27 cellular contexts compared by ENCODE assay signal in genomic region chr7:121132940-121133339, GRCh38.
"Had no signal": no experiment of that assay in that cellular context is flagged by ENCODE, and none has a peak within 500 bp of the region (broad histone marks: within the 10 kb centered on the region; RNA-seq: fewer than 3 reads in every experiment).

No MANE protein-coding gene starts in this region.

- H3K36me3 ChIP-seq: pancreas, prostate gland had no signal

- H3K36me3 Mint-ChIP-seq: naive thymus-derived CD4-positive, alpha-beta T cell; natural killer cell treated with Interleukin-12 subunit alpha and Interleukin-12 subunit beta and Interleukin-15 and Interleukin-18, amount 100 ng/mL, for 72 hours had no signal

- H3K27me3 Mint-ChIP-seq: natural killer cell treated with Interleukin-12 subunit alpha and Interleukin-12 subunit beta and Interleukin-15 and Interleukin-18, amount 100 ng/mL, for 72 hours; stimulated activated naive B cell treated with anti-CD40 and anti-IgM and Interleukin-4, amounts not matched to agents 10 μg/mL and 1 μg/mL and 100 μg/mL, for 72 hours had no signal

- H3K4me2 ChIP-seq: hepatocyte had no signal

- H3K4me1 Mint-ChIP-seq: naive thymus-derived CD4-positive, alpha-beta T cell had no signal

- H3K79me2 ChIP-seq: hepatocyte had no signal

- H3K27ac ChIP-seq: hepatocyte, left ventricle myocardium inferior, pancreas, prostate gland, skin epidermis, stomach, thoracic aorta, tibial artery, vagina had no signal

- H3K27me3 ChIP-seq: hepatocyte, pancreas, stomach, tibial artery, vagina had no signal

- DNase-seq: islet precursor cell; left ventricle myocardium inferior; midbrain; mucosa of descending colon; naive thymus-derived CD4-positive, alpha-beta T cell; nucleus accumbens; pancreas; posterior cingulate gyrus; retina; right cardiac atrium; stimulated activated CD4-positive, alpha-beta T cell treated with anti-CD3 and anti-CD28 coated beads, Interleukin-12 subunit alpha, Interleukin-12 subunit beta, amount 100 ng/mL, for 4 hours; stimulated activated CD4-positive, alpha-beta T cell treated with anti-CD3 and anti-CD28 coated beads, Interleukin-15, amount 100 ng/mL, for 24 hours; stimulated activated CD4-positive, alpha-beta T cell treated with anti-CD3 and anti-CD28 coated beads, Interleukin-2, amount 100 ng/mL, for 24 hours; stimulated activated CD4-positive, alpha-beta T cell treated with anti-CD3 and anti-CD28 coated beads, Interleukin-4, amount 100 ng/mL, for 1 hour; stimulated activated naive B cell treated with anti-CD40 and anti-IgM and Interleukin-4, amounts not matched to agents 10 μg/mL and 1 μg/mL and 100 μg/mL, for 72 hours; stimulated activated naive CD8-positive, alpha-beta T cell treated with anti-CD3 and anti-CD28 coated beads, Interleukin-15, Interleukin-2, amounts not matched to agents 100 U/mL and 50 U/mL, for 24 hours; stomach; tibial artery; trophoblast cell had no signal

- H3K9me3 Mint-ChIP-seq: naive thymus-derived CD4-positive, alpha-beta T cell; natural killer cell treated with Interleukin-12 subunit alpha and Interleukin-12 subunit beta and Interleukin-15 and Interleukin-18, amount 100 ng/mL, for 72 hours; stimulated activated naive B cell treated with anti-CD40 and anti-IgM and Interleukin-4, amounts not matched to agents 10 μg/mL and 1 μg/mL and 100 μg/mL, for 72 hours had no signal

- ATAC-seq: mucosa of descending colon; naive thymus-derived CD4-positive, alpha-beta T cell; natural killer cell treated with Interleukin-12 subunit alpha and Interleukin-12 subunit beta and Interleukin-15 and Interleukin-18, amount 100 ng/mL, for 72 hours; pancreas; right cardiac atrium; sciatic nerve; stimulated activated naive B cell treated with anti-CD40 and anti-IgM and Interleukin-4, amounts not matched to agents 10 μg/mL and 1 μg/mL and 100 μg/mL, for 72 hours; stimulated activated naive CD8-positive, alpha-beta T cell treated with anti-CD3 and anti-CD28 coated beads, Interleukin-15, Interleukin-2, amounts not matched to agents 100 U/mL and 50 U/mL, for 24 hours had no signal

- H2AFZ ChIP-seq: hepatocyte had no signal

- H3K27ac Mint-ChIP-seq: naive thymus-derived CD4-positive, alpha-beta T cell; natural killer cell treated with Interleukin-12 subunit alpha and Interleukin-12 subunit beta and Interleukin-15 and Interleukin-18, amount 100 ng/mL, for 72 hours; stimulated activated naive B cell treated with anti-CD40 and anti-IgM and Interleukin-4, amounts not matched to agents 10 μg/mL and 1 μg/mL and 100 μg/mL, for 72 hours had no signal

- H3K9me3 ChIP-seq: left ventricle myocardium inferior, mucosa of descending colon, pancreas, prostate gland, stomach, thoracic aorta, tibial artery, vagina had no signal

- H3K4me3 ChIP-seq: hepatocyte, left ventricle myocardium inferior, lung, mucosa of descending colon, pancreas, prostate gland, skin epidermis, stomach, thoracic aorta, tibial artery, vagina had no signal

- H3K4me3 Mint-ChIP-seq: naive thymus-derived CD4-positive, alpha-beta T cell; natural killer cell treated with Interleukin-12 subunit alpha and Interleukin-12 subunit beta and Interleukin-15 and Interleukin-18, amount 100 ng/mL, for 72 hours; stimulated activated naive B cell treated with anti-CD40 and anti-IgM and Interleukin-4, amounts not matched to agents 10 μg/mL and 1 μg/mL and 100 μg/mL, for 72 hours had no signal

- H3K4me1 ChIP-seq: left ventricle myocardium inferior, pancreas, prostate gland, stomach, tibial artery, vagina had no signal
